In the genomic region with DNA sequence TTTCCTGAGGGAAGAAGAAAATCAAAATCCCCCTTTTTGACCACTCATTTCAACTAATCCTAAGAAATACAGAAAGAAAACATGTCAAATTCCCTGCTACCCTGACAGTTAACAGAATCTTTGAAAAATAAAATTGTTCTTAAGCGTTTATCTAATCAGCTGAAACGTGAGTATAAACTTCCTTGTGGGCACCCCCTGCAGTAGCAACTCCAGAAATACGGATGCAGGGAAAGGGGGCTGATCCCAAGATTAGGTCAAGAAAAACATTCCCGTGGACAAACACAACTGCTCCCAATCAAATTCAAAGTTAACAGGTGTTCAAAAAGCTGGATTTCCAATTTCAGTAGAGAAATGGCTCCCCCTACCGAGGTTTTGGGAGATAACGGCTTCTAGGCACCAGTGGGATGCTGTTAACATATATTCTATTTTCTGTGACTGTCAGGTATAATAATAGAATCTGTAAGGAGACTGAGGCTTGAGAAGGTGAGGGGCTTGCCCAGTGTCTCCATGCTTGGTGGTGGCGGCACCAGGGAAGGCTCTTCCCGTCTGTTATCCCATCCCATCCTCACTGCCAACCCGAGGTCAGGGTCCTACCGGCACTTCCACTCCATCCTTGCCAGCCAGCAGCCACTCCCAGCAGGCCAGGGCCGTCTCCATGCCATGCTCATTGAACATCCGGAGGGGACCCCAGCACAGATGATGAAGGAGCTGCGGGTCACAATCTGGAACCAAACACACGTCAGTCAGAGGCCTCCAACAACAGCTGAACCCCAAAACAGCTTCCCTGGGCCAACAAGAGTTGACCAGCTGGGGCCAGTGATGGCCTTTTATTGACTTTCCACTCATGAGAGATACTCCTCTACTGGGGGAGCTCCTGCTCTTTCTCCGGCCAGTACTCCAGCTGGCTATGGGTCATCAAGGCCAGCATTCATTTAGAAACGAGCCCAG, we compare ENCODE assay signal across 8 cellular contexts.
DNase-seq lines count a peak whose midpoint lies in the region; ATAC-seq and TF ChIP-seq lines count a peak whose summit lies in the region.

No MANE protein-coding gene starts in this region.

- peaks cover 20% of the 10 kb centered on the region for H3K36me3 Mint-ChIP-seq in activated naive CD8-positive, alpha-beta T cell treated with anti-CD3 and anti-CD28 coated beads, Interleukin-2, amount 50 U/mL, for 24 hours (ENCODE audit: low read depth)

- no peak overlapping the region for H3K4me3 Mint-ChIP-seq in activated naive CD8-positive, alpha-beta T cell treated with anti-CD3 and anti-CD28 coated beads, Interleukin-2, amount 50 U/mL, for 24 hours

- H3K9me3 ChIP-seq in OCI-LY3 (ENCODE audit: insufficient read depth, low read length) = no peaks in the 10 kb centered on the region

- H3K36me3 ChIP-seq in OCI-LY3 (replicated peaks; ENCODE audit: low read depth, low read length) = peaks cover 27% of the 10 kb centered on the region

- H3K4me1 ChIP-seq in OCI-LY3 (ENCODE audit: low read length) = 0 out of 2 replicates have a peak, but pooled peaks cover 5% of the 10 kb centered on the region

- peaks cover 12% of the 10 kb centered on the region for H4K20me1 ChIP-seq in OCI-LY3 (ENCODE audit: insufficient read depth, low read length)

- no peaks in the 10 kb centered on the region for H3K4me1 Mint-ChIP-seq in activated naive CD8-positive, alpha-beta T cell treated with anti-CD3 and anti-CD28 coated beads, Interleukin-2, amount 50 U/mL, for 24 hours

- no peak overlapping the region for H3K27ac ChIP-seq in OCI-LY3 (ENCODE audit: low read length)

- H3K9ac ChIP-seq in OCI-LY3 (ENCODE audit: low read length) = no peak overlapping the region

- no peak for DNase-seq in AG09319 (ENCODE audit: extremely low read depth, low read depth)
- DNase-seq in activated naive CD8-positive, alpha-beta T cell treated with anti-CD3 and anti-CD28 coated beads, Interleukin-2, amount 50 U/mL, for 24 hours = peak; percentile 31
- peak; percentile 78 for DNase-seq in inferior parietal cortex (ENCODE audit: extremely low spot score)
- DNase-seq in stimulated activated CD4-positive, alpha-beta T cell treated with anti-CD3 and anti-CD28 coated beads, TNF-alpha, amount 100 ng/mL, for 48 hours (ENCODE audit: low read depth in 3 of 3) = peak in 2 of 3 donors; percentile 7 to 17
- DNase-seq in putamen (ENCODE audit: low spot score) = no peak

- H3K27ac Mint-ChIP-seq in activated naive CD8-positive, alpha-beta T cell treated with anti-CD3 and anti-CD28 coated beads, Interleukin-2, amount 50 U/mL, for 24 hours = no peak overlapping the region

- TF ChIP-seq CTCF in AG09319 (IDR thresholded peaks at IDR 0.05; ENCODE audit: low read depth, low read length) (peak; percentile 56), GM12873 (IDR thresholded peaks at IDR 0.05; ENCODE audit: insufficient read depth, low read depth, low read length, missing control alignments) (peak; percentile 75), OCI-LY3 (IDR thresholded peaks at IDR 0.05; ENCODE audit: low read depth, low read length) (peak; percentile 84)

- no peaks in the 10 kb centered on the region for H3K27me3 ChIP-seq in OCI-LY3 (ENCODE audit: low read depth, low read length)

- H3K79me2 ChIP-seq in OCI-LY3 (ENCODE audit: low read length) = no peaks in the 10 kb centered on the region

- no peak overlapping the region for H3K4me2 ChIP-seq in OCI-LY3 (ENCODE audit: low read length)

- H3K27me3 Mint-ChIP-seq in activated naive CD8-positive, alpha-beta T cell treated with anti-CD3 and anti-CD28 coated beads, Interleukin-2, amount 50 U/mL, for 24 hours = no peaks in the 10 kb centered on the region

- no peaks in the 10 kb centered on the region for H3K9me3 Mint-ChIP-seq in activated naive CD8-positive, alpha-beta T cell treated with anti-CD3 and anti-CD28 coated beads, Interleukin-2, amount 50 U/mL, for 24 hours

- no peak overlapping the region for H2AFZ ChIP-seq in OCI-LY3 (ENCODE audit: low read depth, low read length)

- no peak overlapping the region for H3K4me3 ChIP-seq in OCI-LY3 (ENCODE audit: low read length)

- no peak for ATAC-seq in activated naive CD8-positive, alpha-beta T cell treated with anti-CD3 and anti-CD28 coated beads, Interleukin-2, amount 50 U/mL, for 24 hours
- no peak for ATAC-seq in GM21447 (IDR thresholded peaks at IDR 0.05; ENCODE audit: unreplicated experiment)

Comparison
In these comparisons a context has a peak if more than half of its experiments do, and no peak if none do; other contexts are left out.
1. DNase-seq: peak in activated naive CD8-positive, alpha-beta T cell treated with anti-CD3 and anti-CD28 coated beads, Interleukin-2, amount 50 U/mL, for 24 hours (single experiment), inferior parietal cortex (single experiment) and stimulated activated CD4-positive, alpha-beta T cell treated with anti-CD3 and anti-CD28 coated beads, TNF-alpha, amount 100 ng/mL, for 48 hours (2 of 3); none in AG09319 (single experiment) and putamen (single experiment).
2. Peak in every context shown above with its lines, with median percentiles within 50 percentile points of each other: CTCF ChIP-seq.